Comparison of ENCODE assay signal across 1 cellular context in the genomic region with DNA sequence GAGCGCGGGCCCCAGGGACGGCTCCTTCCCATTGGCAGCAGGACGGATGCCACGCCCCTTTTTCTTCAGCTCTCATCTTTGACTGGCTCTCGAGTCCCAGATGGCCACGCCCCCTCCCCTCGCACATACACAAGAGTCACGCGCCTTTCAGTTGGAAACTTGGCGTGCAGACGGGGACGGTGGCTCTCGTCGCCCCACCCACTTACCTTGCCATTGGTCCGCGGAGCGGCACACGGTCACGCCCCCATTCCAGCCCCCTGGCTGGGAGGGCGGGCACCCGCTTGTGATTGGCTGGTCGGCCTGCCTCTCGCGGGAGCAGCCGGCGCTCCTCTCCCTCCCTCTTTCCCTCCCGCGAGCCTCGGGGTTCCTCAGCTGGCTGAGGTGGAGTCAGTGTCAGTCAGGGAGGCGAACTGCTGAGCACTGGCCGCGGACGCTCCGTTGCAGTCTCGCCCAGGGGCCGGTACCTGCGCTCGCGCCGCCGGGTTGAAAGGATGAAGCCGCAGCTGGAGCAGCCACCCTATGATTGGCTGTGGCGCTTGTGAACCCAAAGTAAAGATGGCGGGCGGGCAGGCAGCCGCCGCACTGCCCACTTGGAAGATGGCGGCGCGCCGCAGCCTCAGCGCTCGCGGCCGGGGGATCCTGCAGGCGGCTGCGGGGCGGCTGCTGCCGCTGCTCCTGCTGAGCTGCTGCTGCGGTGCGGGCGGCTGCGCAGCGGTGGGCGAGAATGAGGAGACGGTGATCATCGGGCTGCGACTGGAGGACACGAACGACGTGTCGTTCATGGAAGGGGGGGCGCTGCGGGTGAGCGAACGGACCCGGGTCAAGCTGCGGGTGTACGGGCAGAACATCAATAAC.
A peak's percentile ranks its signal among the peaks of the same experiment; 100 is the strongest.
TF ChIP-seq lines count a peak whose summit lies in the region.

A gene (plus strand): TSS at position 333 of the 855 bp plus-strand sequence. CDS start 187 bp downstream, at position 520.

TF ChIP-seq in K562, 482 proteins besides CTCF, POLR2A, EP300 and RAD21 (continued from another document):
- TF ChIP-seq, protein P1, sequence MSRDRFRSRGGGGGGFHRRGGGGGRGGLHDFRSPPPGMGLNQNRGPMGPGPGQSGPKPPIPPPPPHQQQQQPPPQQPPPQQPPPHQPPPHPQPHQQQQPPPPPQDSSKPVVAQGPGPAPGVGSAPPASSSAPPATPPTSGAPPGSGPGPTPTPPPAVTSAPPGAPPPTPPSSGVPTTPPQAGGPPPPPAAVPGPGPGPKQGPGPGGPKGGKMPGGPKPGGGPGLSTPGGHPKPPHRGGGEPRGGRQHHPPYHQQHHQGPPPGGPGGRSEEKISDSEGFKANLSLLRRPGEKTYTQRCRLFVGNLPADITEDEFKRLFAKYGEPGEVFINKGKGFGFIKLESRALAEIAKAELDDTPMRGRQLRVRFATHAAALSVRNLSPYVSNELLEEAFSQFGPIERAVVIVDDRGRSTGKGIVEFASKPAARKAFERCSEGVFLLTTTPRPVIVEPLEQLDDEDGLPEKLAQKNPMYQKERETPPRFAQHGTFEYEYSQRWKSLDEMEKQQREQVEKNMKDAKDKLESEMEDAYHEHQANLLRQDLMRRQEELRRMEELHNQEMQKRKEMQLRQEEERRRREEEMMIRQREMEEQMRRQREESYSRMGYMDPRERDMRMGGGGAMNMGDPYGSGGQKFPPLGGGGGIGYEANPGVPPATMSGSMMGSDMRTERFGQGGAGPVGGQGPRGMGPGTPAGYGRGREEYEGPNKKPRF (IDR thresholded peaks at IDR 0.05; ENCODE audit: low read depth, low read length): no peak
- TF ChIP-seq ZNF696 (CRISPR knock-in tag; conservative IDR thresholded peaks at IDR 0.05) (no peak), NRF1 (conservative IDR thresholded peaks at IDR 0.05 in 1 of 2, IDR thresholded peaks at IDR 0.05 in 1 of 2) (peak; percentile 75 to 79), TAF15 (IDR thresholded peaks at IDR 0.05; ENCODE audit: low read depth, low read length) (no peak), IFI16 (CRISPR knock-in tag; IDR thresholded peaks at IDR 0.05) (no peak), SOX6 (IDR thresholded peaks at IDR 0.05) (no peak), PURB (CRISPR knock-in tag; IDR thresholded peaks at IDR 0.05; ENCODE audit: low read depth) (no peak), PML (IDR thresholded peaks at IDR 0.05; ENCODE audit: low read length) (no peak), GABPB2 (CRISPR knock-in tag; conservative IDR thresholded peaks at IDR 0.05) (no peak), HNRNPH1 (optimal IDR thresholded peaks at IDR 0.05; ENCODE audit: low read depth, low read length) (no peak)
- TF ChIP-seq, protein P2, sequence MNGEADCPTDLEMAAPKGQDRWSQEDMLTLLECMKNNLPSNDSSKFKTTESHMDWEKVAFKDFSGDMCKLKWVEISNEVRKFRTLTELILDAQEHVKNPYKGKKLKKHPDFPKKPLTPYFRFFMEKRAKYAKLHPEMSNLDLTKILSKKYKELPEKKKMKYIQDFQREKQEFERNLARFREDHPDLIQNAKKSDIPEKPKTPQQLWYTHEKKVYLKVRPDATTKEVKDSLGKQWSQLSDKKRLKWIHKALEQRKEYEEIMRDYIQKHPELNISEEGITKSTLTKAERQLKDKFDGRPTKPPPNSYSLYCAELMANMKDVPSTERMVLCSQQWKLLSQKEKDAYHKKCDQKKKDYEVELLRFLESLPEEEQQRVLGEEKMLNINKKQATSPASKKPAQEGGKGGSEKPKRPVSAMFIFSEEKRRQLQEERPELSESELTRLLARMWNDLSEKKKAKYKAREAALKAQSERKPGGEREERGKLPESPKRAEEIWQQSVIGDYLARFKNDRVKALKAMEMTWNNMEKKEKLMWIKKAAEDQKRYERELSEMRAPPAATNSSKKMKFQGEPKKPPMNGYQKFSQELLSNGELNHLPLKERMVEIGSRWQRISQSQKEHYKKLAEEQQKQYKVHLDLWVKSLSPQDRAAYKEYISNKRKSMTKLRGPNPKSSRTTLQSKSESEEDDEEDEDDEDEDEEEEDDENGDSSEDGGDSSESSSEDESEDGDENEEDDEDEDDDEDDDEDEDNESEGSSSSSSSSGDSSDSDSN (IDR thresholded peaks at IDR 0.05; ENCODE audit: borderline replicate concordance in 1 of 2, low read depth in 2 of 2, low read length in 2 of 2): no peak
